ENCODE assay signal across 15 cellular contexts in the genomic region with DNA sequence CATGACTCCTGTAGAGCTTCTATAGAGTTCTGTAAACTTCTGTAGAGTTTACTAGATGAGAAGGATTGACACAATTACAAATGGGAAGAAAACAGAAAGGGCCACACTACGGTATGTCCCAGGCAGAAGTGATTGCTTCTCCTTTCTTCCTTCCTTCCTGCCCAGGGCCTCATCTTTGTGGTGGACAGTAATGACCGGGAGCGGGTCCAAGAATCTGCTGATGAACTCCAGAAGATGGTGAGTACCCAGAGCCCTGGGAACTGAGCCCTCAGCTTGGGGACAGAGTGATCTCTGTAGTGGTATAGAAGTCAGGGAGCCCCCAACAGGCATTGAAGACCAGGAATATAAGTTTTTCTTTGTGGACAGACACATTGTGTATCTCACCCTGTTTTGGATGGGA. TPM values are rescaled to one million over a fixed set of nuclear protein-coding genes. Genes with fewer than 3 reads are reported as not detected.
A peak's percentile ranks its signal among the peaks of the same experiment; 100 is the strongest.
DNase-seq lines count a peak whose midpoint lies in the region; ATAC-seq and TF ChIP-seq lines count a peak whose summit lies in the region.
"Had no signal": no experiment of that assay in that cellular context is flagged by ENCODE, and none has a peak within 500 bp of the region (broad histone marks: within the 10 kb centered on the region; RNA-seq: fewer than 3 reads in every experiment).

No MANE protein-coding gene starts in this region.

- H3K4me1 ChIP-seq in gastrocnemius medialis: peaks cover 18 to 22% of the 10 kb centered on the region in 2 donors

- H3K27ac ChIP-seq in gastrocnemius medialis: no peak overlapping the region

- H3K4me1 Mint-ChIP-seq in activated naive CD4-positive, alpha-beta T cell treated with anti-CD3 and anti-CD28 coated beads, Interleukin-2, amount 50 U/mL, for 24 hours: peaks cover 41% of the 10 kb centered on the region
- H3K4me1 Mint-ChIP-seq in WTC11: peaks cover 20% of the 10 kb centered on the region
- H3K4me1 Mint-ChIP-seq in stimulated activated memory B cell treated with anti-CD40 and anti-IgM and Interleukin-4, amounts not matched to agents 10 μg/mL and 1 μg/mL and 100 μg/mL, for 72 hours: peaks cover 33% of the 10 kb centered on the region

- no peaks in the 10 kb centered on the region for H3K9me3 Mint-ChIP-seq in activated naive CD4-positive, alpha-beta T cell treated with anti-CD3 and anti-CD28 coated beads, Interleukin-2, amount 50 U/mL, for 24 hours
- no peaks in the 10 kb centered on the region for H3K9me3 Mint-ChIP-seq in activated naive CD4-positive, alpha-beta T cell treated with anti-CD3 and anti-CD28 coated beads, Interleukin-2, amount 50 U/mL, for 72 hours
- H3K9me3 Mint-ChIP-seq in WTC11: no peaks in the 10 kb centered on the region
- no peaks in the 10 kb centered on the region for H3K9me3 Mint-ChIP-seq in stimulated activated memory B cell treated with anti-CD40 and anti-IgM and Interleukin-4, amounts not matched to agents 10 μg/mL and 1 μg/mL and 100 μg/mL, for 72 hours

- intact Hi-C loops in gastrocnemius medialis (cut with DNase I; ENCODE audit: low total_unique reads): loop anchor here (5.0 to 10.0 kb wide), 2 partner anchors 442 to 865 kb away; partner anchors contain the start of genes HILPDA and LRRC4
- intact Hi-C loops in Right ventricle myocardium superior (cut with DNase I): loop anchor here (5.0 to 10.0 kb wide), 2 partner anchors 62 to 195 kb away; partner anchors contain the start of genes SND1 and ZNF800

- no peaks in the 10 kb centered on the region for H3K27me3 Mint-ChIP-seq in activated naive CD4-positive, alpha-beta T cell treated with anti-CD3 and anti-CD28 coated beads, Interleukin-2, amount 50 U/mL, for 24 hours
- peaks cover 27% of the 10 kb centered on the region for H3K27me3 Mint-ChIP-seq in WTC11 (ENCODE audit: low read depth)
- no peaks in the 10 kb centered on the region for H3K27me3 Mint-ChIP-seq in stimulated activated memory B cell treated with anti-CD40 and anti-IgM and Interleukin-4, amounts not matched to agents 10 μg/mL and 1 μg/mL and 100 μg/mL, for 72 hours

- no peak for ATAC-seq in activated naive CD4-positive, alpha-beta T cell treated with anti-CD3 and anti-CD28 coated beads, Interleukin-2, amount 50 U/mL, for 72 hours
- ATAC-seq in WTC11 (no peak), gastrocnemius medialis (no peak), Right ventricle myocardium superior (ENCODE audit: poor library complexity) (no peak)
- ATAC-seq in stimulated activated memory B cell treated with anti-CD40 and anti-IgM and Interleukin-4, amounts not matched to agents 10 μg/mL and 1 μg/mL and 100 μg/mL, for 72 hours: no peak

- H3K27ac Mint-ChIP-seq in activated naive CD4-positive, alpha-beta T cell treated with anti-CD3 and anti-CD28 coated beads, Interleukin-2, amount 50 U/mL, for 24 hours: peak overlapping the region; percentile 87
- peak overlapping the region in 1 of 2 donors; percentile 88 for H3K27ac Mint-ChIP-seq in activated naive CD4-positive, alpha-beta T cell treated with anti-CD3 and anti-CD28 coated beads, Interleukin-2, amount 50 U/mL, for 72 hours
- H3K27ac Mint-ChIP-seq in WTC11: no peak overlapping the region
- H3K27ac Mint-ChIP-seq in stimulated activated memory B cell treated with anti-CD40 and anti-IgM and Interleukin-4, amounts not matched to agents 10 μg/mL and 1 μg/mL and 100 μg/mL, for 72 hours: peak overlapping the region; percentile 83

- H3K36me3 Mint-ChIP-seq in activated naive CD4-positive, alpha-beta T cell treated with anti-CD3 and anti-CD28 coated beads, Interleukin-2, amount 50 U/mL, for 24 hours: peaks cover 11% of the 10 kb centered on the region
- H3K36me3 Mint-ChIP-seq in activated naive CD4-positive, alpha-beta T cell treated with anti-CD3 and anti-CD28 coated beads, Interleukin-2, amount 50 U/mL, for 72 hours: peaks cover 7 to 21% of the 10 kb centered on the region in 2 donors
- peaks cover 23% of the 10 kb centered on the region for H3K36me3 Mint-ChIP-seq in WTC11
- H3K36me3 Mint-ChIP-seq in stimulated activated memory B cell treated with anti-CD40 and anti-IgM and Interleukin-4, amounts not matched to agents 10 μg/mL and 1 μg/mL and 100 μg/mL, for 72 hours: peaks cover 26% of the 10 kb centered on the region

- no peaks in the 10 kb centered on the region for H3K9me3 ChIP-seq in gastrocnemius medialis
- H3K9me3 ChIP-seq: ascending aorta, esophagus muscularis mucosa had no signal

- H3K4me3 ChIP-seq in foreskin fibroblast (ENCODE audit: low read depth in 1 of 2, low read length in 2 of 2) (peak overlapping the region in 1 of 2 donors; percentile 91), gastrocnemius medialis (no peak overlapping the region)

- peaks cover 0 to 23% of the 10 kb centered on the region in 2 donors for H3K36me3 ChIP-seq in gastrocnemius medialis

- in situ Hi-C loops in gastrocnemius medialis (cut with MboI; ENCODE audit: low sequenced_read_pairs in 4 of 4): loop anchor here in 2 of 4 donors (10.0 to 25.0 kb wide), 2 partner anchors 55 to 203 kb away; partner anchors contain the start of gene ZNF800 (in 1 of the 2)

- no peaks in the 10 kb centered on the region for H3K27me3 ChIP-seq in gastrocnemius medialis
- H3K27me3 ChIP-seq: ascending aorta, esophagus muscularis mucosa had no signal

- TF ChIP-seq CTCF in WTC11 (IDR thresholded peaks at IDR 0.05) (no peak), foreskin fibroblast (IDR thresholded peaks at IDR 0.05; ENCODE audit: low read depth, low read length) (no peak), gastrocnemius medialis (IDR thresholded peaks at IDR 0.05 in 4 of 5, conservative IDR thresholded peaks at IDR 0.05 in 1 of 5) (no peak)

- POLR2A ChIA-PET in WTC11 (lab: Charles Lee): interaction anchor here (0.7 kb wide), 1 partner anchor 137 kb away, joined by 4 read pairs; no protein-coding TSS in a partner anchor

- H3K4me3 Mint-ChIP-seq in activated naive CD4-positive, alpha-beta T cell treated with anti-CD3 and anti-CD28 coated beads, Interleukin-2, amount 50 U/mL, for 24 hours: peak overlapping the region; percentile 99
- H3K4me3 Mint-ChIP-seq in WTC11: peak overlapping the region; percentile 39
- H3K4me3 Mint-ChIP-seq in stimulated activated memory B cell treated with anti-CD40 and anti-IgM and Interleukin-4, amounts not matched to agents 10 μg/mL and 1 μg/mL and 100 μg/mL, for 72 hours: peak overlapping the region; percentile 90

- DNase-seq in activated naive CD4-positive, alpha-beta T cell treated with anti-CD3 and anti-CD28 coated beads, Interleukin-2, amount 50 U/mL, for 72 hours (ENCODE audit: low spot score in 2 of 2): no peak
- no peak for DNase-seq in WTC11 (ENCODE audit: low spot score)
- peak; percentile 32 to 64 for DNase-seq in foreskin fibroblast
- no peak for DNase-seq in gastrocnemius medialis
- DNase-seq in Right ventricle myocardium superior: no peak
- no peak for DNase-seq in GDM1 (lab: John Stamatoyannopoulos, UW)
- DNase-seq: activated CD4-positive, alpha-beta T cell treated with anti-CD3 and anti-CD28 coated beads, Interleukin-2, amount 50 U/mL, for 1 hour; HCEC 1CT; NCI-H226; SHP77; stimulated activated CD4-positive, alpha-beta T cell treated with anti-CD3 and anti-CD28 coated beads, Interleukin-2, amount 100 ng/mL, for 48 hours had no signal

- CTCF ChIA-PET in WTC11 (lab: Charles Lee): interaction anchor here (2.8 kb wide), 1 partner anchor 39 kb away, joined by 43 read pairs; no protein-coding TSS in a partner anchor

- no peak for TF ChIP-seq POLR2A in gastrocnemius medialis (IDR thresholded peaks at IDR 0.05)

TF ChIP-seq in WTC11, 78 proteins besides CTCF, POLR2A, EP300 and RAD21 (continues in another document):
- TF ChIP-seq, protein P1, sequence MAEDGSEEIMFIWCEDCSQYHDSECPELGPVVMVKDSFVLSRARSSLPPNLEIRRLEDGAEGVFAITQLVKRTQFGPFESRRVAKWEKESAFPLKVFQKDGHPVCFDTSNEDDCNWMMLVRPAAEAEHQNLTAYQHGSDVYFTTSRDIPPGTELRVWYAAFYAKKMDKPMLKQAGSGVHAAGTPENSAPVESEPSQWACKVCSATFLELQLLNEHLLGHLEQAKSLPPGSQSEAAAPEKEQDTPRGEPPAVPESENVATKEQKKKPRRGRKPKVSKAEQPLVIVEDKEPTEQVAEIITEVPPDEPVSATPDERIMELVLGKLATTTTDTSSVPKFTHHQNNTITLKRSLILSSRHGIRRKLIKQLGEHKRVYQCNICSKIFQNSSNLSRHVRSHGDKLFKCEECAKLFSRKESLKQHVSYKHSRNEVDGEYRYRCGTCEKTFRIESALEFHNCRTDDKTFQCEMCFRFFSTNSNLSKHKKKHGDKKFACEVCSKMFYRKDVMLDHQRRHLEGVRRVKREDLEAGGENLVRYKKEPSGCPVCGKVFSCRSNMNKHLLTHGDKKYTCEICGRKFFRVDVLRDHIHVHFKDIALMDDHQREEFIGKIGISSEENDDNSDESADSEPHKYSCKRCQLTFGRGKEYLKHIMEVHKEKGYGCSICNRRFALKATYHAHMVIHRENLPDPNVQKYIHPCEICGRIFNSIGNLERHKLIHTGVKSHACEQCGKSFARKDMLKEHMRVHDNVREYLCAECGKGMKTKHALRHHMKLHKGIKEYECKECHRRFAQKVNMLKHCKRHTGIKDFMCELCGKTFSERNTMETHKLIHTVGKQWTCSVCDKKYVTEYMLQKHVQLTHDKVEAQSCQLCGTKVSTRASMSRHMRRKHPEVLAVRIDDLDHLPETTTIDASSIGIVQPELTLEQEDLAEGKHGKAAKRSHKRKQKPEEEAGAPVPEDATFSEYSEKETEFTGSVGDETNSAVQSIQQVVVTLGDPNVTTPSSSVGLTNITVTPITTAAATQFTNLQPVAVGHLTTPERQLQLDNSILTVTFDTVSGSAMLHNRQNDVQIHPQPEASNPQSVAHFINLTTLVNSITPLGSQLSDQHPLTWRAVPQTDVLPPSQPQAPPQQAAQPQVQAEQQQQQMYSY (CRISPR knock-in tag; IDR thresholded peaks at IDR 0.05): no peak

RNA-seq across cellular contexts. Expression of gene ARF5, which starts 1.7 kb away (rescaled TPM):
- total RNA-seq in activated naive CD4-positive, alpha-beta T cell treated with anti-CD3 and anti-CD28 coated beads, Interleukin-2, amount 50 U/mL, for 72 hours: 100 to 1,000 TPM in 1 of 2 donors, 10 to 100 TPM in 1; 91.1 to 112 TPM
- total RNA-seq in WTC11 (2021) (167 to 173 TPM (median 171 TPM) in 3 replicates), gastrocnemius medialis (100 to 1,000 TPM in 3 of 4 donors, 10 to 100 TPM in 1; 76.3 to 202 (median 156) TPM), Right ventricle myocardium superior (70.5 TPM)

RNA-seq across cellular contexts. Expression of gene FSCN3, which starts 3.6 kb away (rescaled TPM):
- under 1 TPM; 0.96 to 0.97 TPM for total RNA-seq in activated naive CD4-positive, alpha-beta T cell treated with anti-CD3 and anti-CD28 coated beads, Interleukin-2, amount 50 U/mL, for 72 hours
- total RNA-seq in WTC11 (2021): 0.57 to 1.1 TPM (median 0.82 TPM) in 3 replicates
- total RNA-seq in gastrocnemius medialis: 1 to 10 TPM in 2 of 4 donors, not detected in 2; 1.9 to 2.5 TPM
- total RNA-seq in Right ventricle myocardium superior: not detected
- total RNA-seq: ascending aorta had no signal

RNA-seq across cellular contexts. Expression of gene GCC1, which starts 4.5 kb away (rescaled TPM):
- total RNA-seq in activated naive CD4-positive, alpha-beta T cell treated with anti-CD3 and anti-CD28 coated beads, Interleukin-2, amount 50 U/mL, for 72 hours: 10 to 100 TPM; 15.0 to 15.2 TPM
- total RNA-seq in WTC11 (2021) (13.2 to 13.7 TPM (median 13.6 TPM) in 3 replicates), gastrocnemius medialis (10 to 100 TPM; 12.3 to 17.9 (median 15.4) TPM), Right ventricle myocardium superior (7.0 TPM)

RNA-seq across cellular contexts. Expression of gene PAX4, which starts 28.0 kb away (rescaled TPM):
- not detected for total RNA-seq in activated naive CD4-positive, alpha-beta T cell treated with anti-CD3 and anti-CD28 coated beads, Interleukin-2, amount 50 U/mL, for 72 hours
- total RNA-seq in WTC11 (2021): not detected in 3 replicates
- total RNA-seq in gastrocnemius medialis: not detected
- total RNA-seq in Right ventricle myocardium superior: not detected
- total RNA-seq: ascending aorta, esophagus muscularis mucosa had no signal

Comparison
In these comparisons a context has a peak if more than half of its experiments do, and no peak if none do; other contexts are left out.
1. H3K4me3 Mint-ChIP-seq: peak in every context shown above with its lines; median percentile 99 in activated naive CD4-positive, alpha-beta T cell treated with anti-CD3 and anti-CD28 coated beads, Interleukin-2, amount 50 U/mL, for 24 hours; 90 in stimulated activated memory B cell treated with anti-CD40 and anti-IgM and Interleukin-4, amounts not matched to agents 10 μg/mL and 1 μg/mL and 100 μg/mL, for 72 hours; 39 in WTC11.
2. DNase-seq: peak in foreskin fibroblast (2 of 2); none in activated naive CD4-positive, alpha-beta T cell treated with anti-CD3 and anti-CD28 coated beads, Interleukin-2, amount 50 U/mL, for 72 hours (0 of 2), WTC11 (single experiment), gastrocnemius medialis (0 of 2), Right ventricle myocardium superior (single experiment) and GDM1 (single experiment).